ENCODE assay signal across 12 cellular contexts in the genomic region with DNA sequence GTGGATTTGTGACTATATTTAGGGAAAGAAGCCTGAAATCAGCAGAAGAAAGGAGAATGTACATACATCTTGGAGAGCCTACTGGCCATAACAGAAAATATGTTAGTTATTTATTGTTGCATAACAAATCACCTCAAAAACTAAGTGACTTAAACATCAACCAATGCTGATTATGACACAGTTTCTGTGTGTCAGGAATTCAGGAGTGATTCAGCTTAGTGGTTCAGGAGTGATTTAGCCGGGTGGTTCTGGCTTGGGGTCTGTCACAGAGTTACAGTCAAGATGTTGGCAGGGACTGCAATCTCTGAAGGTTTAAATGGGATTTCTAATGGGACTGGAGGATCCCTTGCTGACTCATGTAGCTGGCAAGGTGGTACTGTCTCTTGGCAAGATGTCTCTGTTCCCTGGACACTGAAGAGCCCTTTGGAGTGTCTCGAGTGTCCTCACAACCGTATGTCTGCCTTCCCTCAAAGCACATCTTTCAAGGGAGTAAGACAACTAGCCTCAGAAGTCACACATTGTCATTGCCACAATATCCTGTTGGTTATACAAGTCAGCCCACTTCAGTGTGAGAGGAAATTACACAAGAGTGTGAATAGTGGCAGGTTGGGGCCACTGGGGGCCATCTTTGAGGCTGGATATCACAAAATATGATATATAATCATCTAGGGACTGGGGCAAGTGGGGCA.
DNase-seq lines count a peak whose midpoint lies in the region; ATAC-seq and TF ChIP-seq lines count a peak whose summit lies in the region.
"Had no signal": no experiment of that assay in that cellular context is flagged by ENCODE, and none has a peak within 500 bp of the region (broad histone marks: within the 10 kb centered on the region; RNA-seq: fewer than 3 reads in every experiment).

No MANE protein-coding gene starts in this region.

- CTCF ChIA-PET in activated CD8-positive, alpha-beta T cell treated with anti-CD3 and anti-CD28 coated beads for 36 hours (lab: Charles Lee): interaction anchor here (1.1 kb wide), 1 partner anchor 77 kb away, joined by 3 read pairs; no protein-coding TSS in a partner anchor

- peak overlapping the region; percentile 35 for H3K4me3 Mint-ChIP-seq in activated naive CD8-positive, alpha-beta T cell
- no peak overlapping the region for H3K4me3 Mint-ChIP-seq in activated naive CD8-positive, alpha-beta T cell treated with anti-CD3 and anti-CD28 coated beads, Interleukin-2, amount 50 U/mL, for 24 hours
- H3K4me3 Mint-ChIP-seq in activated CD8-positive, alpha-beta T cell treated with anti-CD3 and anti-CD28 coated beads for 36 hours: no peak overlapping the region
- peak overlapping the region; percentile 69 for H3K4me3 Mint-ChIP-seq in natural killer cell treated with Interleukin-12 subunit alpha and Interleukin-12 subunit beta and Interleukin-15 and Interleukin-18, amount 100 ng/mL, for 72 hours
- H3K4me3 Mint-ChIP-seq: stimulated activated naive CD8-positive, alpha-beta T cell treated with anti-CD3 and anti-CD28 coated beads, Interleukin-15, Interleukin-2, amounts not matched to agents 100 ng/mL and 50 ng/mL, for 24 hours had no signal

- no peak for ATAC-seq in activated naive CD8-positive, alpha-beta T cell treated with anti-CD3 and anti-CD28 coated beads, Interleukin-2, amount 50 U/mL, for 24 hours
- peak; percentile 64 for ATAC-seq in activated CD8-positive, alpha-beta T cell treated with anti-CD3 and anti-CD28 coated beads for 36 hours
- peak; percentile 97 for ATAC-seq in natural killer cell treated with Interleukin-12 subunit alpha and Interleukin-12 subunit beta and Interleukin-15 and Interleukin-18, amount 100 ng/mL, for 72 hours
- no peak for ATAC-seq in HG03432 (IDR thresholded peaks at IDR 0.05; ENCODE audit: unreplicated experiment)
- ATAC-seq: K562 had no signal

- peaks cover 26% of the 10 kb centered on the region for H3K4me1 Mint-ChIP-seq in activated naive CD8-positive, alpha-beta T cell (ENCODE audit: low read depth)
- peaks cover 13% of the 10 kb centered on the region for H3K4me1 Mint-ChIP-seq in activated naive CD8-positive, alpha-beta T cell treated with anti-CD3 and anti-CD28 coated beads, Interleukin-2, amount 50 U/mL, for 24 hours
- H3K4me1 Mint-ChIP-seq in activated CD8-positive, alpha-beta T cell treated with anti-CD3 and anti-CD28 coated beads for 36 hours (ENCODE audit: low read depth): peaks cover 12% of the 10 kb centered on the region
- H3K4me1 Mint-ChIP-seq in natural killer cell treated with Interleukin-12 subunit alpha and Interleukin-12 subunit beta and Interleukin-15 and Interleukin-18, amount 100 ng/mL, for 72 hours (ENCODE audit: low read depth in 2 of 2): peaks cover 31 to 37% of the 10 kb centered on the region in 2 donors

- H3K9me3 Mint-ChIP-seq in activated naive CD8-positive, alpha-beta T cell (ENCODE audit: low read depth): peaks cover 3% of the 10 kb centered on the region
- H3K9me3 Mint-ChIP-seq in activated naive CD8-positive, alpha-beta T cell treated with anti-CD3 and anti-CD28 coated beads, Interleukin-2, amount 50 U/mL, for 24 hours: no peaks in the 10 kb centered on the region
- H3K9me3 Mint-ChIP-seq in activated CD8-positive, alpha-beta T cell treated with anti-CD3 and anti-CD28 coated beads for 36 hours: no peaks in the 10 kb centered on the region
- H3K9me3 Mint-ChIP-seq in natural killer cell treated with Interleukin-12 subunit alpha and Interleukin-12 subunit beta and Interleukin-15 and Interleukin-18, amount 100 ng/mL, for 72 hours: no peaks in the 10 kb centered on the region

- no peaks in the 10 kb centered on the region for H3K36me3 Mint-ChIP-seq in activated naive CD8-positive, alpha-beta T cell
- no peaks in the 10 kb centered on the region for H3K36me3 Mint-ChIP-seq in activated naive CD8-positive, alpha-beta T cell treated with anti-CD3 and anti-CD28 coated beads, Interleukin-2, amount 50 U/mL, for 24 hours (ENCODE audit: low read depth)
- no peaks in the 10 kb centered on the region for H3K36me3 Mint-ChIP-seq in activated CD8-positive, alpha-beta T cell treated with anti-CD3 and anti-CD28 coated beads for 36 hours (ENCODE audit: low read depth)
- peaks cover 4% of the 10 kb centered on the region for H3K36me3 Mint-ChIP-seq in natural killer cell treated with Interleukin-12 subunit alpha and Interleukin-12 subunit beta and Interleukin-15 and Interleukin-18, amount 100 ng/mL, for 72 hours

- intact Hi-C loops in activated CD8-positive, alpha-beta T cell treated with anti-CD3 and anti-CD28 coated beads for 36 hours (cut with micrococcal nuclease): no loop called here

- POLR2A ChIA-PET in activated CD8-positive, alpha-beta T cell treated with anti-CD3 and anti-CD28 coated beads for 36 hours (lab: Charles Lee): no interaction called here

- no peaks in the 10 kb centered on the region for H3K27me3 Mint-ChIP-seq in activated naive CD8-positive, alpha-beta T cell
- H3K27me3 Mint-ChIP-seq in activated naive CD8-positive, alpha-beta T cell treated with anti-CD3 and anti-CD28 coated beads, Interleukin-2, amount 50 U/mL, for 24 hours: peaks cover 2% of the 10 kb centered on the region
- peaks cover 3% of the 10 kb centered on the region for H3K27me3 Mint-ChIP-seq in activated CD8-positive, alpha-beta T cell treated with anti-CD3 and anti-CD28 coated beads for 36 hours
- H3K27me3 Mint-ChIP-seq in natural killer cell treated with Interleukin-12 subunit alpha and Interleukin-12 subunit beta and Interleukin-15 and Interleukin-18, amount 100 ng/mL, for 72 hours: peaks cover 41 to 60% of the 10 kb centered on the region in 2 donors
- H3K27me3 Mint-ChIP-seq: stimulated activated naive CD8-positive, alpha-beta T cell treated with anti-CD3 and anti-CD28 coated beads, Interleukin-15, Interleukin-2, amounts not matched to agents 100 ng/mL and 50 ng/mL, for 24 hours had no signal

- H3K27ac Mint-ChIP-seq in activated naive CD8-positive, alpha-beta T cell: no peak overlapping the region
- H3K27ac Mint-ChIP-seq in activated naive CD8-positive, alpha-beta T cell treated with anti-CD3 and anti-CD28 coated beads, Interleukin-2, amount 50 U/mL, for 24 hours: no peak overlapping the region
- H3K27ac Mint-ChIP-seq in activated CD8-positive, alpha-beta T cell treated with anti-CD3 and anti-CD28 coated beads for 36 hours: no peak overlapping the region
- H3K27ac Mint-ChIP-seq in natural killer cell treated with Interleukin-12 subunit alpha and Interleukin-12 subunit beta and Interleukin-15 and Interleukin-18, amount 100 ng/mL, for 72 hours: peak overlapping the region; percentile 78 to 91
- H3K27ac Mint-ChIP-seq: stimulated activated naive CD8-positive, alpha-beta T cell treated with anti-CD3 and anti-CD28 coated beads, Interleukin-15, Interleukin-2, amounts not matched to agents 100 ng/mL and 50 ng/mL, for 24 hours had no signal

- TF ChIP-seq CTCF in activated CD8-positive, alpha-beta T cell treated with anti-CD3 and anti-CD28 coated beads for 36 hours (IDR thresholded peaks at IDR 0.05): no peak

- no peak for DNase-seq in activated naive CD8-positive, alpha-beta T cell treated with anti-CD3 and anti-CD28 coated beads, Interleukin-2, amount 50 U/mL, for 24 hours
- DNase-seq in M059J (ENCODE audit: low read depth): peak; percentile 29
- DNase-seq in activated CD8-positive, alpha-beta T cell treated with anti-CD3 and anti-CD28 coated beads for 36 hours: peak; percentile 27
- peak; percentile 76 for DNase-seq in natural killer cell treated with Interleukin-12 subunit alpha and Interleukin-12 subunit beta and Interleukin-15 and Interleukin-18, amount 100 ng/mL, for 72 hours (ENCODE audit: low spot score)
- no peak for DNase-seq in RPMI8226
- DNase-seq in NCI-H1436 (lab: John Stamatoyannopoulos, UW): no peak
- DNase-seq: BE2C, NCI-H2171 treated with DMSO at 0.1 percent for 48 hours had no signal

Comparison
In these comparisons a context has a peak if more than half of its experiments do, and no peak if none do; other contexts are left out.
1. H3K4me3 Mint-ChIP-seq: peak in activated naive CD8-positive, alpha-beta T cell (single experiment) and natural killer cell treated with Interleukin-12 subunit alpha and Interleukin-12 subunit beta and Interleukin-15 and Interleukin-18, amount 100 ng/mL, for 72 hours (single experiment); none in activated naive CD8-positive, alpha-beta T cell treated with anti-CD3 and anti-CD28 coated beads, Interleukin-2, amount 50 U/mL, for 24 hours (single experiment) and activated CD8-positive, alpha-beta T cell treated with anti-CD3 and anti-CD28 coated beads for 36 hours (single experiment).
2. H3K27ac Mint-ChIP-seq: peak in natural killer cell treated with Interleukin-12 subunit alpha and Interleukin-12 subunit beta and Interleukin-15 and Interleukin-18, amount 100 ng/mL, for 72 hours (2 of 2); none in activated naive CD8-positive, alpha-beta T cell (single experiment), activated naive CD8-positive, alpha-beta T cell treated with anti-CD3 and anti-CD28 coated beads, Interleukin-2, amount 50 U/mL, for 24 hours (single experiment) and activated CD8-positive, alpha-beta T cell treated with anti-CD3 and anti-CD28 coated beads for 36 hours (single experiment).
3. ATAC-seq: peak in activated CD8-positive, alpha-beta T cell treated with anti-CD3 and anti-CD28 coated beads for 36 hours (single experiment) and natural killer cell treated with Interleukin-12 subunit alpha and Interleukin-12 subunit beta and Interleukin-15 and Interleukin-18, amount 100 ng/mL, for 72 hours (2 of 2); none in activated naive CD8-positive, alpha-beta T cell treated with anti-CD3 and anti-CD28 coated beads, Interleukin-2, amount 50 U/mL, for 24 hours (single experiment) and HG03432 (single experiment).
4. DNase-seq: peak in M059J (single experiment), activated CD8-positive, alpha-beta T cell treated with anti-CD3 and anti-CD28 coated beads for 36 hours (single experiment) and natural killer cell treated with Interleukin-12 subunit alpha and Interleukin-12 subunit beta and Interleukin-15 and Interleukin-18, amount 100 ng/mL, for 72 hours (single experiment); none in activated naive CD8-positive, alpha-beta T cell treated with anti-CD3 and anti-CD28 coated beads, Interleukin-2, amount 50 U/mL, for 24 hours (single experiment), RPMI8226 (single experiment) and NCI-H1436 (single experiment).